8 cellular contexts compared by ENCODE assay signal in genomic region chr4:57109530-57109846, GRCh38. TPM values are rescaled to one million over a fixed set of nuclear protein-coding genes. Genes with fewer than 3 reads are reported as not detected.
DNase-seq lines count a peak whose midpoint lies in the region; ATAC-seq and TF ChIP-seq lines count a peak whose summit lies in the region.

No MANE protein-coding gene starts in this region.

- TF ChIP-seq CTCF in cardiac fibroblast (IDR thresholded peaks at IDR 0.05; ENCODE audit: low read depth, low read length) (no peak), lower lobe of right lung (IDR thresholded peaks at IDR 0.05) (no peak), transverse colon (IDR thresholded peaks at IDR 0.05) (no peak)

- H3K9me3 ChIP-seq in lower lobe of right lung (no peaks in the 10 kb centered on the region), transverse colon (no peaks in the 10 kb centered on the region)

- WGBS in transverse colon (ENCODE audit: low coverage in 1 of 2), 2 donors = 9 to 25% methylated on average over 4 to 27 of the region's 27 CpGs

- H3K4me3 ChIP-seq in cardiac fibroblast (replicated peaks in 1 of 2; ENCODE audit: low read depth in 2 of 2, low read length in 2 of 2) (peak overlapping the region; percentile 61 to 94), lower lobe of right lung (peak overlapping the region; percentile 83), transverse colon (peak overlapping the region; percentile 55 to 83 (median 71))

- H3K27ac Mint-ChIP-seq in activated CD4-positive, alpha-beta T cell treated with anti-CD3 and anti-CD28 coated beads, Interleukin-2, amount 10 ng/mL, durations not matched to agents 7 days and 5 days = no peak overlapping the region

- H3K4me1 Mint-ChIP-seq in activated CD4-positive, alpha-beta T cell treated with anti-CD3 and anti-CD28 coated beads, Interleukin-2, amount 10 ng/mL, durations not matched to agents 7 days and 5 days = peaks cover 15% of the 10 kb centered on the region

- in situ Hi-C loops in transverse colon (cut with MboI; ENCODE audit: low pct_ligation_motif_present in 1 of 4, low pct_unique_long_range_greater_than_20kb in 1 of 4, low sequenced_read_pairs in 3 of 4) = no loop called here

- CTCF ChIA-PET in activated CD4-positive, alpha-beta T cell treated with anti-CD3 and anti-CD28 coated beads, Interleukin-2, amount 10 ng/mL, durations not matched to agents 7 days and 5 days (lab: Charles Lee) = no interaction called here

- no peaks in the 10 kb centered on the region for H3K36me3 Mint-ChIP-seq in activated CD4-positive, alpha-beta T cell treated with anti-CD3 and anti-CD28 coated beads, Interleukin-2, amount 10 ng/mL, durations not matched to agents 7 days and 5 days (ENCODE audit: low read depth)

- no peak for TF ChIP-seq EP300 in transverse colon (IDR thresholded peaks at IDR 0.05; ENCODE audit: low read depth)

- ATAC-seq in lower lobe of right lung (no peak), HG03469 (IDR thresholded peaks at IDR 0.05; ENCODE audit: unreplicated experiment) (no peak)

- TF ChIP-seq POLR2A in transverse colon (IDR thresholded peaks at IDR 0.05) = no peak

- POLR2A ChIA-PET in activated CD4-positive, alpha-beta T cell treated with anti-CD3 and anti-CD28 coated beads, Interleukin-2, amount 10 ng/mL, durations not matched to agents 7 days and 5 days (lab: Charles Lee) = no interaction called here

- H3K9me3 Mint-ChIP-seq in activated CD4-positive, alpha-beta T cell treated with anti-CD3 and anti-CD28 coated beads, Interleukin-2, amount 10 ng/mL, durations not matched to agents 7 days and 5 days = no peaks in the 10 kb centered on the region

- H3K36me3 ChIP-seq in lower lobe of right lung (no peaks in the 10 kb centered on the region), transverse colon (no peaks in the 10 kb centered on the region)

- intact Hi-C loops in lower lobe of right lung (cut with DNase I) (no loop called here), transverse colon (cut with DNase I; ENCODE audit: low total_unique reads) (no loop called here)

- H3K27me3 ChIP-seq in lower lobe of right lung (ENCODE audit: low read depth) (no peaks in the 10 kb centered on the region), transverse colon (peaks cover 22% of the 10 kb centered on the region)

- no peak for DNase-seq in activated CD4-positive, alpha-beta T cell treated with anti-CD3 and anti-CD28 coated beads, Interleukin-2, amount 10 ng/mL, durations not matched to agents 7 days and 5 days
- DNase-seq in activated CD4-positive, alpha-beta T cell treated with anti-CD3 and anti-CD28 coated beads for 1 hour = no peak
- DNase-seq in cardiac fibroblast (ENCODE audit: low read depth in 2 of 2) = peak in 1 of 2 donors; percentile 39
- no peak for DNase-seq in lower lobe of right lung
- no peak for DNase-seq in transverse colon
- no peak for DNase-seq in superior temporal gyrus (ENCODE audit: extremely low spot score)
- DNase-seq in mesenteric fat pad (ENCODE audit: low spot score) = no peak

- H3K27ac ChIP-seq in lower lobe of right lung = peak overlapping the region; percentile 90
- H3K27ac ChIP-seq in transverse colon = peak overlapping the region; percentile 87 to 93 (median 89)

- H3K27me3 Mint-ChIP-seq in activated CD4-positive, alpha-beta T cell treated with anti-CD3 and anti-CD28 coated beads, Interleukin-2, amount 10 ng/mL, durations not matched to agents 7 days and 5 days = peaks cover 72% of the 10 kb centered on the region

- peaks cover 30% of the 10 kb centered on the region for H3K4me1 ChIP-seq in lower lobe of right lung
- peaks cover 0 to 32% (median 9%) of the 10 kb centered on the region in 4 donors for H3K4me1 ChIP-seq in transverse colon

- peak overlapping the region; percentile 25 for H3K4me3 Mint-ChIP-seq in activated CD4-positive, alpha-beta T cell treated with anti-CD3 and anti-CD28 coated beads, Interleukin-2, amount 10 ng/mL, durations not matched to agents 7 days and 5 days

RNA-seq across cellular contexts. Expression of gene IGFBP7, which starts 0.7 kb away (rescaled TPM):
- total RNA-seq in activated CD4-positive, alpha-beta T cell treated with anti-CD3 and anti-CD28 coated beads, Interleukin-2, amount 10 ng/mL, durations not matched to agents 7 days and 5 days = under 1 TPM; 0.19 to 0.27 TPM
- 322 TPM for total RNA-seq in lower lobe of right lung
- 100 to 1,000 TPM in 3 of 4 donors, 10 to 100 TPM in 1; 96.1 to 646 (median 126) TPM for total RNA-seq in transverse colon
- total RNA-seq in mesenteric fat pad = 558 TPM

Comparison
In these comparisons a context has a peak if more than half of its experiments do, and no peak if none do; other contexts are left out.
1. RNA of gene IGFBP7, which starts 0.7 kb away (total RNA-seq): 558 TPM in mesenteric fat pad (single experiment), 322 TPM in lower lobe of right lung (single experiment) and 96.1 to 646 TPM in transverse colon; 0.19 to 0.27 TPM in activated CD4-positive, alpha-beta T cell treated with anti-CD3 and anti-CD28 coated beads, Interleukin-2, amount 10 ng/mL, durations not matched to agents 7 days and 5 days; every median in the first group is over 10 times any median in the second.
2. Peak in every context shown above with its lines, with median percentiles within 50 percentile points of each other: H3K4me3 ChIP-seq.